ENCODE assay signal across 2 cellular contexts in genomic region chrX:109695637-109696036, GRCh38.
A peak's percentile ranks its signal among the peaks of the same experiment; 100 is the strongest.
TF ChIP-seq lines count a peak whose summit lies in the region.

No MANE protein-coding gene starts in this region.

TF ChIP-seq in HepG2, 621 proteins besides CTCF, POLR2A, EP300 and RAD21:
- 0 out of 2 replicates have a peak, but pooled peaks have one; percentile 34 for TF ChIP-seq ZNF629 (CRISPR knock-in tag; conservative IDR thresholded peaks at IDR 0.05)
- no peak for TF ChIP-seq SMYD3 (CRISPR knock-in tag; IDR thresholded peaks at IDR 0.05)
- TF ChIP-seq MIER3 (CRISPR knock-in tag; IDR thresholded peaks at IDR 0.05; ENCODE audit: borderline replicate concordance) = no peak

TF ChIP-seq in GM12878, 131 proteins besides CTCF, POLR2A, EP300 and RAD21:
- TF ChIP-seq JUNB (IDR thresholded peaks at IDR 0.05) (peak; percentile 70), ZNF384 (IDR thresholded peaks at IDR 0.05; ENCODE audit: borderline replicate concordance, low read depth, low read length) (no peak)
TF ChIP-seq in GM12878: peak in this region for 1.
